Comparison of ENCODE assay signal across 10 cellular contexts in genomic region chr17:28112199-28112995, GRCh38.
DNase-seq lines count a peak whose midpoint lies in the region; ATAC-seq and TF ChIP-seq lines count a peak whose summit lies in the region.
"Had no signal": no experiment of that assay in that cellular context is flagged by ENCODE, and none has a peak within 500 bp of the region (broad histone marks: within the 10 kb centered on the region; RNA-seq: fewer than 3 reads in every experiment).

No MANE protein-coding gene starts in this region.

- in situ Hi-C loops in transverse colon (cut with MboI; ENCODE audit: low pct_ligation_motif_present in 1 of 4, low pct_unique_long_range_greater_than_20kb in 1 of 4, low sequenced_read_pairs in 3 of 4), result no loop called here

- DNase-seq in NCI-H69 (lab: John Stamatoyannopoulos, UW) (peak; percentile 5), dorsolateral prefrontal cortex (no peak), left kidney (ENCODE audit: low read depth, low spot score) (peak; percentile 48), transverse colon (peak; percentile 15), medulla oblongata (ENCODE audit: extremely low spot score) (no peak), MV-4-11 (lab: John Stamatoyannopoulos, UW) (no peak)
- DNase-seq: stimulated activated CD4-positive, alpha-beta T cell treated with anti-CD3 and anti-CD28 coated beads, Interleukin-2, amount 100 ng/mL, for 24 hours; stimulated activated naive CD4-positive, alpha-beta T cell had no signal

- TF ChIP-seq CTCF in dorsolateral prefrontal cortex (IDR thresholded peaks at IDR 0.05 in 54 of 56, conservative IDR thresholded peaks at IDR 0.05 in 2 of 56; ENCODE audit: low read depth in 1 of 56, partially characterized antibody in 56 of 56), result no peak
- no peak for TF ChIP-seq CTCF in transverse colon (IDR thresholded peaks at IDR 0.05)

- no peak for TF ChIP-seq POLR2A in transverse colon (IDR thresholded peaks at IDR 0.05)

- no peak for ATAC-seq in GM19452 (IDR thresholded peaks at IDR 0.05; ENCODE audit: unreplicated experiment)
- ATAC-seq: GM12878 had no signal

- no peaks in the 10 kb centered on the region for H3K27me3 ChIP-seq in dorsolateral prefrontal cortex
- H3K27me3 ChIP-seq in transverse colon, result no peaks in the 10 kb centered on the region

- H3K9me3 ChIP-seq in transverse colon, result no peaks in the 10 kb centered on the region

- peak overlapping the region in 37 of 59 donors; percentile 5 to 66 (median 49) for H3K27ac ChIP-seq in dorsolateral prefrontal cortex
- H3K27ac ChIP-seq in transverse colon, result no peak overlapping the region

- H3K4me3 ChIP-seq in dorsolateral prefrontal cortex (no peak overlapping the region), transverse colon (no peak overlapping the region)
- H3K4me3 ChIP-seq: GM12878 had no signal

- intact Hi-C loops in dorsolateral prefrontal cortex (cut with DNase I), result no loop called here
- intact Hi-C loops in transverse colon (cut with DNase I; ENCODE audit: low total_unique reads), result no loop called here

- no peak for TF ChIP-seq EP300 in transverse colon (IDR thresholded peaks at IDR 0.05; ENCODE audit: low read depth)

- H3K36me3 ChIP-seq in transverse colon, result no peaks in the 10 kb centered on the region

- H3K4me1 ChIP-seq in transverse colon, result peaks cover 0 to 21% (median 5%) of the 10 kb centered on the region in 4 donors

- WGBS in transverse colon (ENCODE audit: low coverage in 1 of 2), 2 donors, result 55 to 56% methylated on average over 3 of the region's 3 CpGs

Comparison
In these comparisons a context has a peak if more than half of its experiments do, and no peak if none do; other contexts are left out.
1. DNase-seq: peak in NCI-H69 (single experiment), left kidney (single experiment) and transverse colon (single experiment); none in dorsolateral prefrontal cortex (0 of 10), medulla oblongata (single experiment) and MV-4-11 (single experiment).
2. H3K27ac ChIP-seq: peak in dorsolateral prefrontal cortex (37 of 59); none in transverse colon (0 of 4).